9 cellular contexts compared by ENCODE assay signal in genomic region chr6:167056370-167056769, GRCh38.
DNase-seq lines count a peak whose midpoint lies in the region; ATAC-seq, FAIRE-seq and TF ChIP-seq lines count a peak whose summit lies in the region.
"Had no signal": no experiment of that assay in that cellular context is flagged by ENCODE, and none has a peak within 500 bp of the region (broad histone marks: within the 10 kb centered on the region; RNA-seq: fewer than 3 reads in every experiment).

No MANE protein-coding gene starts in this region.

- no peak overlapping the region for H3K4me3 ChIP-seq in GM06990 (replicated peaks; ENCODE audit: low read depth, low read length)
- H3K4me3 ChIP-seq in HL-60 (replicated peaks; ENCODE audit: insufficient read depth, low read length), result no peak overlapping the region
- H3K4me3 ChIP-seq in choroid plexus epithelial cell (ENCODE audit: low read depth, low read length), result no peak overlapping the region
- H3K4me3 ChIP-seq: cardiac muscle cell had no signal

- DNase-seq in GM06990 (ENCODE audit: extremely low read depth, insufficient read length) (peak; percentile 60), HL-60 (ENCODE audit: low read depth in 1 of 2, low spot score in 1 of 2) (peak; percentile 66 to 87), choroid plexus epithelial cell (ENCODE audit: low read depth) (peak; percentile 92), D721Med (ENCODE audit: insufficient read length, low spot score) (no peak), AG20443 (ENCODE audit: low spot score) (no peak), NCI-H748 treated with DMSO at 0.1 percent for 48 hours (lab: John Stamatoyannopoulos, UW) (no peak), NCI-H1092 (lab: John Stamatoyannopoulos, UW) (no peak)

- H3K27me3 ChIP-seq in GM06990 (replicated peaks; ENCODE audit: control insufficient read depth, insufficient read depth, low read length) (no peaks in the 10 kb centered on the region), HL-60 (ENCODE audit: insufficient read depth, poor library complexity, severe bottlenecking) (no peaks in the 10 kb centered on the region)
- H3K27me3 ChIP-seq: cardiac muscle cell had no signal

- no peak for TF ChIP-seq CTCF in GM06990 (IDR thresholded peaks at IDR 0.05; ENCODE audit: insufficient read depth, low read length, poor library complexity, severe bottlenecking)
- no peak for TF ChIP-seq CTCF in HL-60 (IDR thresholded peaks at IDR 0.05; ENCODE audit: insufficient read depth, low read length)
- TF ChIP-seq CTCF in choroid plexus epithelial cell (conservative IDR thresholded peaks at IDR 0.05; ENCODE audit: low read depth, low read length), result no peak
- TF ChIP-seq CTCF in D721Med (IDR thresholded peaks at IDR 0.05; ENCODE audit: insufficient read depth, missing control alignments), result no peak

- H3K36me3 ChIP-seq in GM06990 (ENCODE audit: control insufficient read depth, insufficient read depth, low read length), result no peaks in the 10 kb centered on the region
- H3K36me3 ChIP-seq: cardiac muscle cell had no signal

- ATAC-seq in GM21381 (IDR thresholded peaks at IDR 0.05; ENCODE audit: unreplicated experiment), result peak; percentile 95

- no peak for FAIRE-seq in D721Med (lab: Jason Lieb, UNC)

- peak overlapping the region; percentile 7 for H3K27ac ChIP-seq in HL-60 (replicated peaks)
- H3K27ac ChIP-seq: cardiac muscle cell had no signal

Comparison
In these comparisons a context has a peak if more than half of its experiments do, and no peak if none do; other contexts are left out.
1. DNase-seq: peak in GM06990 (single experiment), HL-60 (2 of 2) and choroid plexus epithelial cell (single experiment); none in D721Med (single experiment), AG20443 (single experiment), NCI-H748 treated with DMSO at 0.1 percent for 48 hours (single experiment) and NCI-H1092 (single experiment).